17 cellular contexts compared by ENCODE assay signal in genomic region chr1:64909021-64909420, GRCh38. TPM values are rescaled to one million over a fixed set of nuclear protein-coding genes. Genes with fewer than 3 reads are reported as not detected.
A peak's percentile ranks its signal among the peaks of the same experiment; 100 is the strongest.
DNase-seq lines count a peak whose midpoint lies in the region; ATAC-seq and TF ChIP-seq lines count a peak whose summit lies in the region.
"Had no signal": no experiment of that assay in that cellular context is flagged by ENCODE, and none has a peak within 500 bp of the region (broad histone marks: within the 10 kb centered on the region; RNA-seq: fewer than 3 reads in every experiment).

No MANE protein-coding gene starts in this region.

- H2AFZ ChIP-seq in neural progenitor cell (replicated peaks), result no peak overlapping the region

- H3K4me1 Mint-ChIP-seq in activated CD4-positive, alpha-beta T cell treated with anti-CD3 and anti-CD28 coated beads, Interleukin-2, amount 10 ng/mL, durations not matched to agents 7 days and 5 days, result peaks cover 49% of the 10 kb centered on the region
- H3K4me1 Mint-ChIP-seq in activated CD4-positive, alpha-beta T cell treated with anti-CD3 and anti-CD28 coated beads for 36 hours, result peaks cover 91% of the 10 kb centered on the region
- peaks cover 64 to 98% (median 90%) of the 10 kb centered on the region in 4 donors for H3K4me1 Mint-ChIP-seq in CD4-positive, CD25-positive, alpha-beta regulatory T cell
- peaks cover 95% of the 10 kb centered on the region for H3K4me1 Mint-ChIP-seq in activated B cell treated with CpG ODN at 0.5 μM for 24 hours
- peaks cover 44 to 98% (median 96%) of the 10 kb centered on the region in 4 donors for H3K4me1 Mint-ChIP-seq in naive thymus-derived CD8-positive, alpha-beta T cell
- H3K4me1 Mint-ChIP-seq in neural progenitor cell, result no peaks in the 10 kb centered on the region
- H3K4me1 Mint-ChIP-seq: neural crest cell had no signal

- H3K79me2 ChIP-seq in neural progenitor cell (ENCODE audit: low read depth), result no peaks in the 10 kb centered on the region

- ATAC-seq in activated CD4-positive, alpha-beta T cell treated with anti-CD3 and anti-CD28 coated beads for 36 hours, result no peak
- ATAC-seq in CD4-positive, CD25-positive, alpha-beta regulatory T cell (ENCODE audit: low read depth in 2 of 2), result no peak
- no peak for ATAC-seq in activated B cell treated with CpG ODN at 0.5 μM for 24 hours (ENCODE audit: low read depth)
- ATAC-seq in naive thymus-derived CD8-positive, alpha-beta T cell, result no peak
- no peak for ATAC-seq in GM19035 (IDR thresholded peaks at IDR 0.05; ENCODE audit: unreplicated experiment)
- ATAC-seq in HG03025 (IDR thresholded peaks at IDR 0.05; ENCODE audit: low FRiP score, unreplicated experiment), result no peak
- ATAC-seq: psoas muscle had no signal

- H3K9ac ChIP-seq in neural progenitor cell, result no peak overlapping the region

- POLR2A ChIA-PET in activated CD4-positive, alpha-beta T cell treated with anti-CD3 and anti-CD28 coated beads, Interleukin-2, amount 10 ng/mL, durations not matched to agents 7 days and 5 days (lab: Charles Lee), result no interaction called here
- POLR2A ChIA-PET in activated CD4-positive, alpha-beta T cell treated with anti-CD3 and anti-CD28 coated beads for 36 hours (lab: Charles Lee), result interaction anchor here (1.9 kb wide), 1 partner anchor 13 kb away, joined by 8 read pairs; no protein-coding TSS in a partner anchor
- POLR2A ChIA-PET in activated B cell treated with CpG ODN at 0.5 μM for 24 hours (lab: Charles Lee), result interaction anchor here (0.7 kb wide), 1 partner anchor 57 kb away, joined by 4 read pairs; the partner anchor contains the start of gene JAK1
- POLR2A ChIA-PET in naive thymus-derived CD8-positive, alpha-beta T cell (lab: Charles Lee), result no interaction called here

- no peaks in the 10 kb centered on the region for H3K9me3 ChIP-seq in CD4-positive, CD25-positive, alpha-beta regulatory T cell (ENCODE audit: control insufficient read depth in 2 of 2, low read length in 2 of 2)
- no peaks in the 10 kb centered on the region for H3K9me3 ChIP-seq in neural progenitor cell (ENCODE audit: low read depth)
- H3K9me3 ChIP-seq: psoas muscle, spleen had no signal

- H3F3A ChIP-seq in neural progenitor cell (ENCODE audit: low read depth), result no peaks in the 10 kb centered on the region

- H3K27me3 ChIP-seq in CD4-positive, CD25-positive, alpha-beta regulatory T cell (ENCODE audit: control insufficient read depth, insufficient read depth, low read length), result no peaks in the 10 kb centered on the region
- no peaks in the 10 kb centered on the region for H3K27me3 ChIP-seq in neural progenitor cell
- H3K27me3 ChIP-seq: spleen had no signal

- H3K4me2 ChIP-seq in neural progenitor cell, result no peak overlapping the region

- H3K27ac ChIP-seq in CD4-positive, CD25-positive, alpha-beta regulatory T cell (ENCODE audit: insufficient read depth, low read length, poor library complexity, severe bottlenecking), result no peak overlapping the region
- no peak overlapping the region for H3K27ac ChIP-seq in neural progenitor cell
- H3K27ac ChIP-seq: epithelial cell of prostate, psoas muscle, spleen, VCaP had no signal

- no peaks in the 10 kb centered on the region for H3K36me3 ChIP-seq in CD4-positive, CD25-positive, alpha-beta regulatory T cell (ENCODE audit: control insufficient read depth, insufficient read depth, low read length)
- no peaks in the 10 kb centered on the region for H3K36me3 ChIP-seq in neural progenitor cell
- H3K36me3 ChIP-seq: spleen had no signal

- H3K9me3 Mint-ChIP-seq in activated CD4-positive, alpha-beta T cell treated with anti-CD3 and anti-CD28 coated beads, Interleukin-2, amount 10 ng/mL, durations not matched to agents 7 days and 5 days, result no peaks in the 10 kb centered on the region
- H3K9me3 Mint-ChIP-seq in activated CD4-positive, alpha-beta T cell treated with anti-CD3 and anti-CD28 coated beads for 36 hours (ENCODE audit: low read depth), result no peaks in the 10 kb centered on the region
- H3K9me3 Mint-ChIP-seq in CD4-positive, CD25-positive, alpha-beta regulatory T cell, result no peaks in the 10 kb centered on the region
- H3K9me3 Mint-ChIP-seq in activated B cell treated with CpG ODN at 0.5 μM for 24 hours (no peaks in the 10 kb centered on the region), neural progenitor cell (no peaks in the 10 kb centered on the region)
- H3K9me3 Mint-ChIP-seq in naive thymus-derived CD8-positive, alpha-beta T cell, result no peaks in the 10 kb centered on the region
- H3K9me3 Mint-ChIP-seq: activated CD4-positive, alpha-beta memory T cell treated with anti-CD3 and anti-CD28 coated beads, Interleukin-2, amount 10 ng/mL, durations not matched to agents 7 days and 5 days; neural crest cell had no signal

- peak overlapping the region; percentile 14 for H3K4me3 ChIP-seq in CD4-positive, CD25-positive, alpha-beta regulatory T cell (ENCODE audit: low read depth, low read length)
- no peak overlapping the region for H3K4me3 ChIP-seq in neural progenitor cell
- H3K4me3 ChIP-seq: psoas muscle, spleen had no signal

- no peak for DNase-seq in activated CD4-positive, alpha-beta T cell treated with anti-CD3 and anti-CD28 coated beads, Interleukin-2, amount 10 ng/mL, durations not matched to agents 7 days and 5 days
- DNase-seq in activated CD4-positive, alpha-beta T cell treated with anti-CD3 and anti-CD28 coated beads for 36 hours, result no peak
- DNase-seq in CD4-positive, CD25-positive, alpha-beta regulatory T cell, result no peak
- DNase-seq in activated B cell treated with CpG ODN at 0.5 μM for 24 hours (no peak), neural progenitor cell (ENCODE audit: low spot score) (no peak)
- no peak for DNase-seq in naive thymus-derived CD8-positive, alpha-beta T cell
- DNase-seq: activated CD4-positive, alpha-beta memory T cell treated with anti-CD3 and anti-CD28 coated beads, Interleukin-2, amount 10 ng/mL, durations not matched to agents 7 days and 5 days; NCI-H1417; psoas muscle; SHP77; spleen; stimulated activated CD4-positive, alpha-beta T cell treated with anti-CD3 and anti-CD28 coated beads, Interleukin-4, amount 100 ng/mL, for 4 hours had no signal

- H3K36me3 Mint-ChIP-seq in activated CD4-positive, alpha-beta T cell treated with anti-CD3 and anti-CD28 coated beads, Interleukin-2, amount 10 ng/mL, durations not matched to agents 7 days and 5 days (ENCODE audit: low read depth), result peaks cover 10% of the 10 kb centered on the region
- peaks cover 7% of the 10 kb centered on the region for H3K36me3 Mint-ChIP-seq in activated CD4-positive, alpha-beta T cell treated with anti-CD3 and anti-CD28 coated beads for 36 hours (ENCODE audit: low read depth)
- H3K36me3 Mint-ChIP-seq in CD4-positive, CD25-positive, alpha-beta regulatory T cell, result peaks cover 5% of the 10 kb centered on the region
- H3K36me3 Mint-ChIP-seq in activated B cell treated with CpG ODN at 0.5 μM for 24 hours (ENCODE audit: low read depth), result peaks cover 3% of the 10 kb centered on the region
- peaks cover 0 to 7% (median 2%) of the 10 kb centered on the region in 3 donors for H3K36me3 Mint-ChIP-seq in naive thymus-derived CD8-positive, alpha-beta T cell
- no peaks in the 10 kb centered on the region for H3K36me3 Mint-ChIP-seq in neural progenitor cell

- no peak overlapping the region for H3K4me3 Mint-ChIP-seq in activated CD4-positive, alpha-beta T cell treated with anti-CD3 and anti-CD28 coated beads, Interleukin-2, amount 10 ng/mL, durations not matched to agents 7 days and 5 days
- H3K4me3 Mint-ChIP-seq in activated CD4-positive, alpha-beta T cell treated with anti-CD3 and anti-CD28 coated beads for 36 hours, result no peak overlapping the region
- peak overlapping the region; percentile 11 to 79 (median 48) for H3K4me3 Mint-ChIP-seq in CD4-positive, CD25-positive, alpha-beta regulatory T cell
- H3K4me3 Mint-ChIP-seq in activated B cell treated with CpG ODN at 0.5 μM for 24 hours (no peak overlapping the region), neural progenitor cell (no peak overlapping the region)
- peak overlapping the region in 9 of 10 donors; percentile 9 to 69 (median 51) for H3K4me3 Mint-ChIP-seq in naive thymus-derived CD8-positive, alpha-beta T cell
- H3K4me3 Mint-ChIP-seq: activated CD4-positive, alpha-beta memory T cell treated with anti-CD3 and anti-CD28 coated beads, Interleukin-2, amount 10 ng/mL, durations not matched to agents 7 days and 5 days; neural crest cell had no signal

- CTCF ChIA-PET in activated CD4-positive, alpha-beta T cell treated with anti-CD3 and anti-CD28 coated beads, Interleukin-2, amount 10 ng/mL, durations not matched to agents 7 days and 5 days (lab: Charles Lee), result interaction anchor here (1.5 kb wide), 1 partner anchor 9 kb away, joined by 3 read pairs; no protein-coding TSS in a partner anchor
- CTCF ChIA-PET in activated CD4-positive, alpha-beta T cell treated with anti-CD3 and anti-CD28 coated beads for 36 hours (lab: Charles Lee), result interaction anchor here (0.6 to 2.4 kb wide), 6 partner anchors 10 to 118 kb away, joined by 3 to 10 read pairs (median 4); no protein-coding TSS in a partner anchor
- CTCF ChIA-PET in activated B cell treated with CpG ODN at 0.5 μM for 24 hours (lab: Charles Lee), result interaction anchor here (1.7 kb wide), 1 partner anchor 165 kb away, joined by 4 read pairs; no protein-coding TSS in a partner anchor

- TF ChIP-seq CTCF in activated B cell treated with CpG ODN at 0.5 μM for 24 hours (IDR thresholded peaks at IDR 0.05) (no peak), neural progenitor cell (IDR thresholded peaks at IDR 0.05) (no peak)

- peak overlapping the region; percentile 71 for H3K27ac Mint-ChIP-seq in activated CD4-positive, alpha-beta T cell treated with anti-CD3 and anti-CD28 coated beads, Interleukin-2, amount 10 ng/mL, durations not matched to agents 7 days and 5 days
- no peak overlapping the region for H3K27ac Mint-ChIP-seq in activated CD4-positive, alpha-beta T cell treated with anti-CD3 and anti-CD28 coated beads for 36 hours
- peak overlapping the region in 2 of 3 donors; percentile 50 to 52 for H3K27ac Mint-ChIP-seq in CD4-positive, CD25-positive, alpha-beta regulatory T cell
- H3K27ac Mint-ChIP-seq in activated B cell treated with CpG ODN at 0.5 μM for 24 hours (peak overlapping the region; percentile 10), neural progenitor cell (no peak overlapping the region)
- peak overlapping the region in 7 of 10 donors; percentile 36 to 93 (median 70) for H3K27ac Mint-ChIP-seq in naive thymus-derived CD8-positive, alpha-beta T cell
- H3K27ac Mint-ChIP-seq: activated CD4-positive, alpha-beta memory T cell treated with anti-CD3 and anti-CD28 coated beads, Interleukin-2, amount 10 ng/mL, durations not matched to agents 7 days and 5 days had no signal

- intact Hi-C loops in activated CD4-positive, alpha-beta T cell treated with anti-CD3 and anti-CD28 coated beads for 36 hours (cut with DNase I, micrococcal nuclease), result no loop called here
- intact Hi-C loops in activated B cell treated with CpG ODN at 0.5 μM for 24 hours (cut with micrococcal nuclease), result no loop called here

- H3K27me3 Mint-ChIP-seq in activated CD4-positive, alpha-beta T cell treated with anti-CD3 and anti-CD28 coated beads, Interleukin-2, amount 10 ng/mL, durations not matched to agents 7 days and 5 days, result no peaks in the 10 kb centered on the region
- H3K27me3 Mint-ChIP-seq in activated CD4-positive, alpha-beta T cell treated with anti-CD3 and anti-CD28 coated beads for 36 hours, result no peaks in the 10 kb centered on the region
- no peaks in the 10 kb centered on the region for H3K27me3 Mint-ChIP-seq in CD4-positive, CD25-positive, alpha-beta regulatory T cell
- no peaks in the 10 kb centered on the region for H3K27me3 Mint-ChIP-seq in activated B cell treated with CpG ODN at 0.5 μM for 24 hours
- no peaks in the 10 kb centered on the region for H3K27me3 Mint-ChIP-seq in naive thymus-derived CD8-positive, alpha-beta T cell
- no peaks in the 10 kb centered on the region for H3K27me3 Mint-ChIP-seq in neural progenitor cell (ENCODE audit: insufficient read depth, low read depth)
- H3K27me3 Mint-ChIP-seq: activated CD4-positive, alpha-beta memory T cell treated with anti-CD3 and anti-CD28 coated beads, Interleukin-2, amount 10 ng/mL, durations not matched to agents 7 days and 5 days had no signal

- no peaks in the 10 kb centered on the region for H4K20me1 ChIP-seq in neural progenitor cell (ENCODE audit: low read depth)

- H3K4me1 ChIP-seq in CD4-positive, CD25-positive, alpha-beta regulatory T cell (ENCODE audit: control insufficient read depth, insufficient read depth, low read length, poor library complexity, severe bottlenecking), result peaks cover 60% of the 10 kb centered on the region
- no peaks in the 10 kb centered on the region for H3K4me1 ChIP-seq in neural progenitor cell

RNA-seq across cellular contexts. Expression of gene JAK1, which starts 57.3 kb away (rescaled TPM):
- 100 to 1,000 TPM; 198 to 212 TPM for total RNA-seq in activated CD4-positive, alpha-beta T cell treated with anti-CD3 and anti-CD28 coated beads, Interleukin-2, amount 10 ng/mL, durations not matched to agents 7 days and 5 days
- 100 to 1,000 TPM; 100 to 114 TPM for total RNA-seq in activated CD4-positive, alpha-beta T cell treated with anti-CD3 and anti-CD28 coated beads for 36 hours
- 333 TPM for total RNA-seq in CD4-positive, CD25-positive, alpha-beta regulatory T cell
- polyA plus RNA-seq in CD4-positive, CD25-positive, alpha-beta regulatory T cell, result 100 to 1,000 TPM; 215 to 231 (median 223) TPM
- total RNA-seq in activated B cell treated with CpG ODN at 0.5 μM for 24 hours (195 and 215 TPM in 2 replicates), neural progenitor cell (ENCODE audit: low replicate concordance) (5.0 and 6.5 TPM in 2 replicates)
- total RNA-seq in naive thymus-derived CD8-positive, alpha-beta T cell, result 100 to 1,000 TPM; 346 to 361 TPM
- polyA plus RNA-seq in naive thymus-derived CD8-positive, alpha-beta T cell, result 100 to 1,000 TPM; 162 to 244 (median 174) TPM

Comparison
In these comparisons a context has a peak if more than half of its experiments do, and no peak if none do; other contexts are left out.
1. H3K27ac Mint-ChIP-seq: peak in activated CD4-positive, alpha-beta T cell treated with anti-CD3 and anti-CD28 coated beads, Interleukin-2, amount 10 ng/mL, durations not matched to agents 7 days and 5 days (single experiment), CD4-positive, CD25-positive, alpha-beta regulatory T cell (2 of 3), activated B cell treated with CpG ODN at 0.5 μM for 24 hours (single experiment) and naive thymus-derived CD8-positive, alpha-beta T cell (7 of 10); none in activated CD4-positive, alpha-beta T cell treated with anti-CD3 and anti-CD28 coated beads for 36 hours (single experiment) and neural progenitor cell (single experiment).
2. POLR2A ChIA-PET loops: an anchor here in activated CD4-positive, alpha-beta T cell treated with anti-CD3 and anti-CD28 coated beads for 36 hours (1.9 kb wide) and activated B cell treated with CpG ODN at 0.5 μM for 24 hours (0.7 kb wide); none called in activated CD4-positive, alpha-beta T cell treated with anti-CD3 and anti-CD28 coated beads, Interleukin-2, amount 10 ng/mL, durations not matched to agents 7 days and 5 days and naive thymus-derived CD8-positive, alpha-beta T cell.
3. H3K4me3 Mint-ChIP-seq: peak in CD4-positive, CD25-positive, alpha-beta regulatory T cell (4 of 4) and naive thymus-derived CD8-positive, alpha-beta T cell (9 of 10); none in activated CD4-positive, alpha-beta T cell treated with anti-CD3 and anti-CD28 coated beads, Interleukin-2, amount 10 ng/mL, durations not matched to agents 7 days and 5 days (single experiment), activated CD4-positive, alpha-beta T cell treated with anti-CD3 and anti-CD28 coated beads for 36 hours (single experiment), activated B cell treated with CpG ODN at 0.5 μM for 24 hours (single experiment) and neural progenitor cell (single experiment).
4. RNA of gene JAK1, which starts 57.3 kb away (total RNA-seq): 346 to 361 TPM in naive thymus-derived CD8-positive, alpha-beta T cell, 333 TPM in CD4-positive, CD25-positive, alpha-beta regulatory T cell (single experiment), 195 to 215 TPM in activated B cell treated with CpG ODN at 0.5 μM for 24 hours, 198 to 212 TPM in activated CD4-positive, alpha-beta T cell treated with anti-CD3 and anti-CD28 coated beads, Interleukin-2, amount 10 ng/mL, durations not matched to agents 7 days and 5 days and 100 to 114 TPM in activated CD4-positive, alpha-beta T cell treated with anti-CD3 and anti-CD28 coated beads for 36 hours; 5.0 to 6.5 TPM in neural progenitor cell; every median in the first group is over 10 times any median in the second.